Comparison of ENCODE assay signal across 10 cellular contexts in the genomic region with DNA sequence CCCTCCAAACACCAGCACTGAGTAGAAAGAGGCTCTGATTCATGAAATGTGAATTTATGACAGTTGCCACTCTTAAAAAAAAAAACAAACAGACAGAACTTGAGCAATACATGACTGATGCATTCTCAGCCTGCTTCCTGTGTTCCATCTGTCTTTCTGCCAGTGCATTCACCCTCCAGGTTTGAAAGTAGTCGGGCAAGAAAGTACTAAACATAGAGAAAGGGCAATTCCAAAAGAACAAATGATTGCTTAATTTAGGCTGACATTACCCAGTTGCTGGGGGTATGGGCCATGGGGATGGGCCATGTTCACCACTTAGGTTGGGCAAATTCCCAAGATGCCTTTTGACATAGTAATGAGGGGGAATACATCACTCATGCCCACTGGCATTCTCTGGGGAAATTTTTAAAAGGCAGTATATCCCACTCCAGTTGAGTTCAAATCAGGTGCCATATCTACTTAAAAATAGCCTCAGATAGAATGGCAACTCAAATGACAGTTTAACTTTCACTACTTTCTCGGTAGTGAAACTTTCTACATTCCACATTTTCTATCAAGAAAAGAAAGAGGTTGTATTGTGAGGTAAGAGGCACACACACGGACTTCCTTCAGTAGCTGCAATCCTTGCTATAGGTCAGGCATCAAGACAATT. TPM values are rescaled to one million over a fixed set of nuclear protein-coding genes. Genes with fewer than 3 reads are reported as not detected.
DNase-seq lines count a peak whose midpoint lies in the region; ATAC-seq and TF ChIP-seq lines count a peak whose summit lies in the region.
"Had no signal": no experiment of that assay in that cellular context is flagged by ENCODE, and none has a peak within 500 bp of the region (broad histone marks: within the 10 kb centered on the region; RNA-seq: fewer than 3 reads in every experiment).

No MANE protein-coding gene starts in this region.

- H3K27ac ChIP-seq in adrenal gland, result peak overlapping the region in 3 of 5 donors; percentile 12 to 64 (median 49)
- H3K27ac ChIP-seq in right cardiac atrium (ENCODE audit: low read length), result peak overlapping the region; percentile 37
- H3K27ac ChIP-seq in smooth muscle cell (ENCODE audit: low read depth), result peak overlapping the region; percentile 99
- H3K27ac ChIP-seq: KMS-11 had no signal

- H3F3A ChIP-seq in smooth muscle cell (ENCODE audit: low read depth), result peaks cover 18% of the 10 kb centered on the region

- H3K79me2 ChIP-seq in smooth muscle cell (ENCODE audit: low read depth), result peaks cover 71% of the 10 kb centered on the region

- TF ChIP-seq CTCF in adrenal gland (IDR thresholded peaks at IDR 0.05) (no peak), smooth muscle cell (IDR thresholded peaks at IDR 0.05; ENCODE audit: borderline replicate concordance, insufficient read depth, poor library complexity, severe bottlenecking) (no peak)

- peak overlapping the region; percentile 72 for H3K9ac ChIP-seq in smooth muscle cell (ENCODE audit: low read depth)
- H3K9ac ChIP-seq: KMS-11 had no signal

- DNase-seq in HPDE6-E6E7 (ENCODE audit: extremely low spot score) (peak; percentile 9), adrenal gland (peak in 2 of 7 donors; percentile 29 to 57), right cardiac atrium (no peak), smooth muscle cell (lab: John Stamatoyannopoulos, UW; ENCODE audit: unreplicated experiment) (no peak), NCI-H1417 treated with DMSO at 0.1 percent for 48 hours (lab: John Stamatoyannopoulos, UW) (no peak), GOT3 (lab: John Stamatoyannopoulos, UW) (no peak)
- DNase-seq in activated CD8-positive, alpha-beta memory T cell treated with anti-CD3 and anti-CD28 coated beads, Interleukin-2, amount 50 U/mL, for 4 hours, result no peak
- DNase-seq: immature natural killer cell had no signal

- H3K4me2 ChIP-seq in smooth muscle cell, result peak overlapping the region; percentile 93
- H3K4me2 ChIP-seq: KMS-11 had no signal

- H2AFZ ChIP-seq in smooth muscle cell (ENCODE audit: low read depth), result no peak overlapping the region

- no peaks in the 10 kb centered on the region for H4K20me1 ChIP-seq in smooth muscle cell (ENCODE audit: low read depth)

- H3K27me3 ChIP-seq in adrenal gland (no peaks in the 10 kb centered on the region), right cardiac atrium (ENCODE audit: control insufficient read depth, insufficient read depth) (no peaks in the 10 kb centered on the region), smooth muscle cell (ENCODE audit: low read depth) (no peaks in the 10 kb centered on the region)

- H3K36me3 ChIP-seq in adrenal gland (replicated peaks in 1 of 2) (no peaks in the 10 kb centered on the region), smooth muscle cell (ENCODE audit: low read depth) (no peaks in the 10 kb centered on the region)

- H3K9me3 ChIP-seq in adrenal gland (replicated peaks in 1 of 3) (no peaks in the 10 kb centered on the region), right cardiac atrium (ENCODE audit: control insufficient read depth, low read length) (no peaks in the 10 kb centered on the region), smooth muscle cell (replicated peaks; ENCODE audit: low read depth) (no peaks in the 10 kb centered on the region)

- TF ChIP-seq POLR2A in adrenal gland (IDR thresholded peaks at IDR 0.05), result no peak

- H3K4me1 ChIP-seq in adrenal gland (replicated peaks in 1 of 2) (peaks cover 24 to 66% of the 10 kb centered on the region in 2 donors), right cardiac atrium (ENCODE audit: control insufficient read depth, insufficient read depth, low read length) (peaks cover 11% of the 10 kb centered on the region), smooth muscle cell (ENCODE audit: low read depth) (peaks cover 20% of the 10 kb centered on the region)

- ATAC-seq in right cardiac atrium, result peak in 1 of 2 donors; percentile 20
- no peak for ATAC-seq in GM21423 (IDR thresholded peaks at IDR 0.05; ENCODE audit: unreplicated experiment)

- intact Hi-C loops in adrenal gland (cut with DNase I) (no loop called here), right cardiac atrium (cut with DNase I) (loop anchor here in 3 of 4 donors (10.0 kb wide), 1 partner anchor 45 kb away; no protein-coding TSS in a partner anchor)

- H3K4me3 ChIP-seq in adrenal gland, result no peak overlapping the region
- no peak overlapping the region for H3K4me3 ChIP-seq in right cardiac atrium (ENCODE audit: low read length)
- H3K4me3 ChIP-seq in smooth muscle cell, result no peak overlapping the region

- 54 to 69% (median 58%) methylated on average over 3 of the region's 3 CpGs for WGBS in adrenal gland, 4 donors
- 50% methylated on average over 3 of the region's 3 CpGs for WGBS in right cardiac atrium
- WGBS in smooth muscle cell (ENCODE audit: low lambda C conversion rate), result 59% methylated on average over 3 of the region's 3 CpGs

RNA-seq across cellular contexts. Expression of a gene that starts 5.5 kb away (rescaled TPM):
- total RNA-seq in adrenal gland (10 to 100 TPM; 14.6 to 79.8 (median 40.2) TPM), right cardiac atrium (10 to 100 TPM; 26.1 to 35.7 (median 30.7) TPM), smooth muscle cell (18.8 and 19.0 TPM in 2 replicates)
- polyA plus RNA-seq in adrenal gland (10 to 100 TPM; 10.5 to 14.4 (median 13.1) TPM), right cardiac atrium (9.6 TPM), smooth muscle cell (12.4 and 15.2 TPM in 2 replicates)
- polyA plus RNA-seq: immature natural killer cell had no signal

Comparison
In these comparisons a context has a peak if more than half of its experiments do, and no peak if none do; other contexts are left out.
1. H3K27ac ChIP-seq: peak in every context shown above with its lines; median percentile 99 in smooth muscle cell; 49 in adrenal gland; 37 in right cardiac atrium.
2. intact Hi-C loops: an anchor here in right cardiac atrium (10.0 kb wide); none called in adrenal gland.